Comparison of ENCODE assay signal across 11 cellular contexts in genomic region chr19:18506545-18506944, GRCh38. TPM values are rescaled to one million over a fixed set of nuclear protein-coding genes. Genes with fewer than 3 reads are reported as not detected.
DNase-seq lines count a peak whose midpoint lies in the region; ATAC-seq, FAIRE-seq and TF ChIP-seq lines count a peak whose summit lies in the region.
"Had no signal": no experiment of that assay in that cellular context is flagged by ENCODE, and none has a peak within 500 bp of the region (broad histone marks: within the 10 kb centered on the region; RNA-seq: fewer than 3 reads in every experiment).

No MANE protein-coding gene starts in this region.

- H3K27ac Mint-ChIP-seq in naive thymus-derived CD4-positive, alpha-beta T cell = peak overlapping the region in 8 of 9 donors; percentile 16 to 88 (median 64)

- peaks cover 0 to 5% (median 0%) of the 10 kb centered on the region in 9 donors for H3K36me3 ChIP-seq in heart right ventricle
- H3K36me3 ChIP-seq in bronchial epithelial cell (ENCODE audit: control insufficient read depth, insufficient read depth, low read length) = no peaks in the 10 kb centered on the region
- peaks cover 0 to 6% (median 0%) of the 10 kb centered on the region in 3 experiments for H3K36me3 ChIP-seq in naive thymus-derived CD4-positive, alpha-beta T cell (ENCODE audit: control insufficient read depth in 2 of 3, insufficient read depth in 3 of 3, low read length in 3 of 3)
- H3K36me3 ChIP-seq in vagina = no peaks in the 10 kb centered on the region
- H3K36me3 ChIP-seq in H7 (replicated peaks; ENCODE audit: control insufficient read depth, insufficient read depth, low read length) = no peaks in the 10 kb centered on the region

- CTCF ChIA-PET in naive thymus-derived CD4-positive, alpha-beta T cell (lab: Charles Lee) = interaction anchor here (0.6 kb wide), 1 partner anchor 134 kb away, joined by 3 read pairs; no protein-coding TSS in a partner anchor

- H3K27me3 ChIP-seq in heart right ventricle (no peaks in the 10 kb centered on the region), bronchial epithelial cell (ENCODE audit: control insufficient read depth, insufficient read depth, low read length) (no peaks in the 10 kb centered on the region), vagina (no peaks in the 10 kb centered on the region), H7 (ENCODE audit: control insufficient read depth, insufficient read depth, low read length) (no peaks in the 10 kb centered on the region)
- H3K27me3 ChIP-seq in naive thymus-derived CD4-positive, alpha-beta T cell (ENCODE audit: control insufficient read depth in 2 of 2, insufficient read depth in 2 of 2, low read length in 2 of 2) = no peaks in the 10 kb centered on the region

- no peaks in the 10 kb centered on the region for H3K9me3 Mint-ChIP-seq in naive thymus-derived CD4-positive, alpha-beta T cell

- intact Hi-C loops in heart right ventricle (cut with DNase I) (loop anchor here in 1 of 10 donors (5.0 kb wide), 1 partner anchor 39 kb away; no protein-coding TSS in a partner anchor), Right ventricle myocardium superior (cut with DNase I) (loop anchor here (5.0 kb wide), 1 partner anchor 39 kb away; no protein-coding TSS in a partner anchor), vagina (cut with DNase I) (no loop called here)
- intact Hi-C loops in naive thymus-derived CD4-positive, alpha-beta T cell (cut with micrococcal nuclease) = no loop called here

- no peaks in the 10 kb centered on the region for H3K27me3 Mint-ChIP-seq in naive thymus-derived CD4-positive, alpha-beta T cell

- H3K4me1 ChIP-seq in heart right ventricle (peaks cover 57 to 97% (median 88%) of the 10 kb centered on the region in 9 donors), vagina (peaks cover 96% of the 10 kb centered on the region)
- peaks cover 45 to 78% of the 10 kb centered on the region in 2 donors for H3K4me1 ChIP-seq in naive thymus-derived CD4-positive, alpha-beta T cell (ENCODE audit: control insufficient read depth in 2 of 2, insufficient read depth in 2 of 2, low read length in 2 of 2)

- FAIRE-seq in bronchial epithelial cell (lab: Jason Lieb, UNC) = peak; percentile 70

- no peak overlapping the region for H3K4me3 ChIP-seq in heart right ventricle
- H3K4me3 ChIP-seq in bronchial epithelial cell (ENCODE audit: low read depth, low read length) = no peak overlapping the region
- peak overlapping the region; percentile 8 for H3K4me3 ChIP-seq in naive thymus-derived CD4-positive, alpha-beta T cell (ENCODE audit: low read length)
- H3K4me3 ChIP-seq in vagina = no peak overlapping the region
- H3K4me3 ChIP-seq in H7 (ENCODE audit: insufficient read depth, low read depth, low read length) = no peak overlapping the region

- WGBS in heart right ventricle, 2 donors = 65 to 72% methylated on average over 9 of the region's 9 CpGs

- TF ChIP-seq CTCF in heart right ventricle (IDR thresholded peaks at IDR 0.05) (no peak), bronchial epithelial cell (IDR thresholded peaks at IDR 0.05; ENCODE audit: insufficient read depth, low read length, severe bottlenecking) (no peak), vagina (IDR thresholded peaks at IDR 0.05) (no peak)

- H3K9me3 ChIP-seq in heart right ventricle = no peaks in the 10 kb centered on the region
- H3K9me3 ChIP-seq in naive thymus-derived CD4-positive, alpha-beta T cell (ENCODE audit: control insufficient read depth in 2 of 3, low read length in 3 of 3) = no peaks in the 10 kb centered on the region
- no peaks in the 10 kb centered on the region for H3K9me3 ChIP-seq in vagina

- H3K36me3 Mint-ChIP-seq in naive thymus-derived CD4-positive, alpha-beta T cell = no peaks in the 10 kb centered on the region

- H3K4me1 Mint-ChIP-seq in naive thymus-derived CD4-positive, alpha-beta T cell = peaks cover 47 to 86% (median 69%) of the 10 kb centered on the region in 7 donors

- no peak for TF ChIP-seq POLR2A in vagina (IDR thresholded peaks at IDR 0.05)

- ATAC-seq in heart right ventricle (no peak), Right ventricle myocardium superior (ENCODE audit: poor library complexity) (no peak), HG02623 (IDR thresholded peaks at IDR 0.05; ENCODE audit: unreplicated experiment) (no peak)
- ATAC-seq in naive thymus-derived CD4-positive, alpha-beta T cell = no peak

- POLR2A ChIA-PET in naive thymus-derived CD4-positive, alpha-beta T cell (lab: Charles Lee) = interaction anchor here (0.7 to 2.0 kb wide), 3 partner anchors 10 to 82 kb away, joined by 3 to 7 read pairs (median 3); partner anchors contain the start of genes ELL and REX1BD

- peak overlapping the region; percentile 55 to 90 (median 74) for H3K27ac ChIP-seq in heart right ventricle
- H3K27ac ChIP-seq in naive thymus-derived CD4-positive, alpha-beta T cell (ENCODE audit: low read depth, low read length) = no peak overlapping the region
- peak overlapping the region; percentile 82 for H3K27ac ChIP-seq in vagina
- H3K27ac ChIP-seq: HL-60 had no signal

- DNase-seq in heart right ventricle = no peak
- no peak for DNase-seq in Right ventricle myocardium superior
- DNase-seq in bronchial epithelial cell (ENCODE audit: low read depth) = no peak
- no peak for DNase-seq in naive thymus-derived CD4-positive, alpha-beta T cell
- no peak for DNase-seq in vagina (ENCODE audit: extremely low spot score in 2 of 2)
- DNase-seq in H7 = no peak
- no peak for DNase-seq in LoVo (ENCODE audit: low spot score)
- DNase-seq: NCI-H1092 treated with DMSO at 0.1 percent for 48 hours, NCI-H526 treated with DMSO at 0.1 percent for 48 hours had no signal

- H3K4me3 Mint-ChIP-seq in naive thymus-derived CD4-positive, alpha-beta T cell = peak overlapping the region in 9 of 10 donors; percentile 43 to 77 (median 67)

RNA-seq across cellular contexts. Expression of gene ELL, which starts 15.3 kb away (rescaled TPM):
- total RNA-seq in heart right ventricle (10 to 100 TPM in 2 of 10 donors, 1 to 10 TPM in 8; 5.7 to 13.1 (median 7.5) TPM), Right ventricle myocardium superior (7.5 TPM), bronchial epithelial cell (9.7 and 13.8 TPM in 2 replicates), vagina (25.3 TPM)
- polyA plus RNA-seq in heart right ventricle = 1 to 10 TPM; 4.0 to 6.7 TPM
- total RNA-seq in naive thymus-derived CD4-positive, alpha-beta T cell = 10 to 100 TPM; 18.9 to 70.4 (median 25.0) TPM
- 10 to 100 TPM in 1 of 2 donors, 1 to 10 TPM in 1; 8.9 to 12.6 TPM for polyA plus RNA-seq in naive thymus-derived CD4-positive, alpha-beta T cell
- 16.4 and 17.0 TPM in 2 replicates for total RNA-seq in H7 (2014; rRNA removed; shearing (Covaris generic))

RNA-seq across cellular contexts. Expression of gene FKBP8, which starts 36.8 kb away (rescaled TPM):
- 100 to 1,000 TPM; 132 to 196 (median 151) TPM for total RNA-seq in heart right ventricle
- 100 to 1,000 TPM; 153 to 308 TPM for polyA plus RNA-seq in heart right ventricle
- 182 TPM for total RNA-seq in Right ventricle myocardium superior
- total RNA-seq in bronchial epithelial cell = 142 and 218 TPM in 2 replicates
- 100 to 1,000 TPM; 137 to 241 (median 221) TPM for total RNA-seq in naive thymus-derived CD4-positive, alpha-beta T cell
- 100 to 1,000 TPM in 1 of 2 donors, 10 to 100 TPM in 1; 96.9 to 155 TPM for polyA plus RNA-seq in naive thymus-derived CD4-positive, alpha-beta T cell
- 376 TPM for total RNA-seq in vagina
- total RNA-seq in H7 (2014; rRNA removed; shearing (Covaris generic)) = 446 and 481 TPM in 2 replicates

RNA-seq across cellular contexts. Expression of gene KXD1, which starts 51.1 kb away (rescaled TPM):
- total RNA-seq in heart right ventricle (10 to 100 TPM; 35.6 to 63.9 (median 45.6) TPM), Right ventricle myocardium superior (44.4 TPM), bronchial epithelial cell (47.7 and 50.2 TPM in 2 replicates), vagina (131 TPM)
- polyA plus RNA-seq in heart right ventricle = 10 to 100 TPM; 41.2 to 88.6 TPM
- total RNA-seq in naive thymus-derived CD4-positive, alpha-beta T cell = 100 to 1,000 TPM in 2 of 5 experiments, 10 to 100 TPM in 3; 74.7 to 108 (median 99.9) TPM
- polyA plus RNA-seq in naive thymus-derived CD4-positive, alpha-beta T cell = 10 to 100 TPM; 70.3 to 78.5 TPM
- 190 and 202 TPM in 2 replicates for total RNA-seq in H7 (2014; rRNA removed; shearing (Covaris generic))
